ENCODE assay signal across 1 cellular context in the genomic region with DNA sequence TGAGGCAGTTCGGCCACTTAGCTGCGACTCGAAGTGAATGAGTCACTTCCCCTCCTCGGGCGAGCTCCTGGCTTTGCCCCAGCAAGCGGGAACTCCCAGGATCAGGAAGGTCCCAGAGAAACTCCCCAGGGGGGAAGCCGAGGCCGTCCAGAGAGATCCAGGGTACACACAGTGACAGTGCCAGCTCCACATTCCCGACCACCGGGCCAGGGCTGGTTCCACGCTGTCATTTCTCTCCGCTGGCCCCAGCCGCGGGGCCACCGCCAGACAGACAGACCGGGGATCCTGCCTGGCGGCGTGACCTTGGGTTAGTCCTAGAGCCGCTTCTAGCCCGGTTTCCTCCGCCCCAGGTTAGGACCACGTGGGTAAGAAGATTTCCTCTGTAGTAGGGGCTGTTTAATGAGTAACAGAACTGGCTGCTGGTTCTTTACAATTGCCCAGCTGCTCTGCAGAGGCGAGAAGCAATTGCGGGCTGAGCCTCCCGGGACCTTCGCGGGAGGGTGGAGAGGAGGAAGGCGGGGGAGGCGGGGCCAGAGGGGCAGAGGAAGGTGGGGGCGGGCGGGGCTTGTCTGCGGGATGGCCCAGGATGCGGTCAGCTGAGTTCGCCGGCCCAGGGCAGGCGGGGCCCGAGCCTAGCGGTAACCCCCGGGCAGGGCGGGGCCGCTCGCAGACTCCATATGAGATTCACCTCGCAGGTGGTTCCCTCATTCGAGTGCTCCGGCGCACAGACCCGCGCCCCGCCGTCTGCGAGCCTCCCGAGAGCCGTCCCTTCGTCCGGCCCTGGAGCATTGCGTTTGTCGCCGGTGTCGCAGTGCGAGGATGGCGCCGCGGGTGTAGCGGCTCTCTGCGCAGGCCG.
TF ChIP-seq lines count a peak whose summit lies in the region.

Gene UPP1, plus strand, starts transcription at position 707 of the 856 bp plus-strand sequence. CDS start 5,519 bp downstream, outside the sequence.

TF ChIP-seq in GM12878, 131 proteins besides CTCF, POLR2A, EP300 and RAD21 (continues in another document):
- no peak for TF ChIP-seq ZNF592 (IDR thresholded peaks at IDR 0.05)
- TF ChIP-seq TCF12 (IDR thresholded peaks at IDR 0.05; ENCODE audit: low read depth, low read length): peak; percentile 72; the same call in 1 of the 2 replicates
- TF ChIP-seq ZNF274 (IDR thresholded peaks at IDR 0.05; ENCODE audit: insufficient read depth, insufficient read length): no peak
- no peak for TF ChIP-seq CUX1 (IDR thresholded peaks at IDR 0.05; ENCODE audit: insufficient replicate concordance, low read depth, low read length)
- TF ChIP-seq PML (IDR thresholded peaks at IDR 0.05; ENCODE audit: low read length): no peak; the same call in 1 of the 2 replicates
- no peak for TF ChIP-seq MYC (IDR thresholded peaks at IDR 0.05; ENCODE audit: insufficient read depth, insufficient read length, insufficient replicate concordance, low read length, severe bottlenecking)
- TF ChIP-seq MYB (IDR thresholded peaks at IDR 0.05; ENCODE audit: borderline replicate concordance, low read depth, low read length): no peak
- TF ChIP-seq HSF1 (IDR thresholded peaks at IDR 0.05; ENCODE audit: low read depth, low read length): no peak
- 0 out of 2 replicates have a peak, but pooled peaks have one; percentile 6 for TF ChIP-seq FOXK2 (IDR thresholded peaks at IDR 0.05)
- no peak for TF ChIP-seq RBBP5 (conservative IDR thresholded peaks at IDR 0.05)
- no peak; the same call in 1 of the 2 replicates for TF ChIP-seq ZSCAN29 (IDR thresholded peaks at IDR 0.05)
- TF ChIP-seq FOXM1 (IDR thresholded peaks at IDR 0.05; ENCODE audit: low read depth, low read length): no peak
- peak; percentile 18 for TF ChIP-seq SP1 (IDR thresholded peaks at IDR 0.05; ENCODE audit: low read depth, low read length)
- TF ChIP-seq BRCA1 (IDR thresholded peaks at IDR 0.05; ENCODE audit: low read depth, low read length): no peak
- no peak for TF ChIP-seq SMAD5 (IDR thresholded peaks at IDR 0.05; ENCODE audit: low read depth)
- peak; percentile 95 for TF ChIP-seq NR2F1 (conservative IDR thresholded peaks at IDR 0.05)
- TF ChIP-seq TCF7 (IDR thresholded peaks at IDR 0.05; ENCODE audit: borderline replicate concordance): no peak
- TF ChIP-seq IKZF2 (IDR thresholded peaks at IDR 0.05): peak; percentile 92 to 93
- TF ChIP-seq, protein P1, sequence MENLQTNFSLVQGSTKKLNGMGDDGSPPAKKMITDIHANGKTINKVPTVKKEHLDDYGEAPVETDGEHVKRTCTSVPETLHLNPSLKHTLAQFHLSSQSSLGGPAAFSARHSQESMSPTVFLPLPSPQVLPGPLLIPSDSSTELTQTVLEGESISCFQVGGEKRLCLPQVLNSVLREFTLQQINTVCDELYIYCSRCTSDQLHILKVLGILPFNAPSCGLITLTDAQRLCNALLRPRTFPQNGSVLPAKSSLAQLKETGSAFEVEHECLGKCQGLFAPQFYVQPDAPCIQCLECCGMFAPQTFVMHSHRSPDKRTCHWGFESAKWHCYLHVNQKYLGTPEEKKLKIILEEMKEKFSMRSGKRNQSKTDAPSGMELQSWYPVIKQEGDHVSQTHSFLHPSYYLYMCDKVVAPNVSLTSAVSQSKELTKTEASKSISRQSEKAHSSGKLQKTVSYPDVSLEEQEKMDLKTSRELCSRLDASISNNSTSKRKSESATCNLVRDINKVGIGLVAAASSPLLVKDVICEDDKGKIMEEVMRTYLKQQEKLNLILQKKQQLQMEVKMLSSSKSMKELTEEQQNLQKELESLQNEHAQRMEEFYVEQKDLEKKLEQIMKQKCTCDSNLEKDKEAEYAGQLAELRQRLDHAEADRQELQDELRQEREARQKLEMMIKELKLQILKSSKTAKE (IDR thresholded peaks at IDR 0.05; ENCODE audit: low read depth, poor library complexity, severe bottlenecking): peak; percentile 87
- no peak for TF ChIP-seq HDGF (IDR thresholded peaks at IDR 0.05)
- TF ChIP-seq USF2 (IDR thresholded peaks at IDR 0.05; ENCODE audit: borderline replicate concordance, low read depth, low read length): peak; percentile 39; the same call in 1 of the 2 replicates
- TF ChIP-seq NFYA (IDR thresholded peaks at IDR 0.05; ENCODE audit: borderline replicate concordance, low read depth, low read length): no peak
- no peak for TF ChIP-seq SUZ12 (IDR thresholded peaks at IDR 0.05; ENCODE audit: unreplicated experiment)
- TF ChIP-seq SMC3 (IDR thresholded peaks at IDR 0.05; ENCODE audit: borderline replicate concordance, low read length): no peak
- TF ChIP-seq, protein P2, sequence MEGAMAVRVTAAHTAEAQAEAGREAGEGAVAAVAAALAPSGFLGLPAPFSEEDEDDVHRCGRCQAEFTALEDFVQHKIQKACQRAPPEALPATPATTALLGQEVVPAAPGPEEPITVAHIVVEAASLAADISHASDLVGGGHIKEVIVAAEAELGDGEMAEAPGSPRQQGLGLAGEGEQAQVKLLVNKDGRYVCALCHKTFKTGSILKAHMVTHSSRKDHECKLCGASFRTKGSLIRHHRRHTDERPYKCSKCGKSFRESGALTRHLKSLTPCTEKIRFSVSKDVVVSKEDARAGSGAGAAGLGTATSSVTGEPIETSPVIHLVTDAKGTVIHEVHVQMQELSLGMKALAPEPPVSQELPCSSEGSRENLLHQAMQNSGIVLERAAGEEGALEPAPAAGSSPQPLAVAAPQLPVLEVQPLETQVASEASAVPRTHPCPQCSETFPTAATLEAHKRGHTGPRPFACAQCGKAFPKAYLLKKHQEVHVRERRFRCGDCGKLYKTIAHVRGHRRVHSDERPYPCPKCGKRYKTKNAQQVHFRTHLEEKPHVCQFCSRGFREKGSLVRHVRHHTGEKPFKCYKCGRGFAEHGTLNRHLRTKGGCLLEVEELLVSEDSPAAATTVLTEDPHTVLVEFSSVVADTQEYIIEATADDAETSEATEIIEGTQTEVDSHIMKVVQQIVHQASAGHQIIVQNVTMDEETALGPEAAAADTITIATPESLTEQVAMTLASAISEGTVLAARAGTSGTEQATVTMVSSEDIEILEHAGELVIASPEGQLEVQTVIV (IDR thresholded peaks at IDR 0.05; ENCODE audit: borderline replicate concordance, partially characterized antibody): no peak
- no peak for TF ChIP-seq NFIC (IDR thresholded peaks at IDR 0.05; ENCODE audit: low read depth, low read length)
- peak; percentile 42 to 69; a peak in 2 of 4 replicates for TF ChIP-seq BHLHE40 (IDR thresholded peaks at IDR 0.05; ENCODE audit: borderline replicate concordance in 1 of 2, low read depth in 2 of 2, low read length in 1 of 2)
- TF ChIP-seq, protein P3, sequence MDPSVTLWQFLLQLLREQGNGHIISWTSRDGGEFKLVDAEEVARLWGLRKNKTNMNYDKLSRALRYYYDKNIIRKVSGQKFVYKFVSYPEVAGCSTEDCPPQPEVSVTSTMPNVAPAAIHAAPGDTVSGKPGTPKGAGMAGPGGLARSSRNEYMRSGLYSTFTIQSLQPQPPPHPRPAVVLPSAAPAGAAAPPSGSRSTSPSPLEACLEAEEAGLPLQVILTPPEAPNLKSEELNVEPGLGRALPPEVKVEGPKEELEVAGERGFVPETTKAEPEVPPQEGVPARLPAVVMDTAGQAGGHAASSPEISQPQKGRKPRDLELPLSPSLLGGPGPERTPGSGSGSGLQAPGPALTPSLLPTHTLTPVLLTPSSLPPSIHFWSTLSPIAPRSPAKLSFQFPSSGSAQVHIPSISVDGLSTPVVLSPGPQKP (IDR thresholded peaks at IDR 0.05; ENCODE audit: low read depth, low read length): no peak
- TF ChIP-seq IKZF1 (conservative IDR thresholded peaks at IDR 0.05): peak; percentile 94
- no peak for TF ChIP-seq EZH2 (IDR thresholded peaks at IDR 0.05; ENCODE audit: borderline replicate concordance, control insufficient read depth, low read depth, low read length)
- TF ChIP-seq ZZZ3 (IDR thresholded peaks at IDR 0.05; ENCODE audit: control insufficient read depth, insufficient read length, low read depth): no peak
- TF ChIP-seq EED (IDR thresholded peaks at IDR 0.05; ENCODE audit: low read depth): peak; percentile 88
- no peak for TF ChIP-seq SIN3A (IDR thresholded peaks at IDR 0.05; ENCODE audit: low read depth, low read length)
- TF ChIP-seq IRF3 (IDR thresholded peaks at IDR 0.05): no peak
- no peak for TF ChIP-seq ZNF24 (IDR thresholded peaks at IDR 0.05)
- TF ChIP-seq IRF4 (IDR thresholded peaks at IDR 0.05; ENCODE audit: low read depth, low read length): no peak
- TF ChIP-seq TCF3 (IDR thresholded peaks at IDR 0.05; ENCODE audit: borderline replicate concordance, insufficient read depth, low read depth, low read length): 0 out of 2 replicates have a peak, but pooled peaks have one; percentile 8
